In the genomic region with DNA sequence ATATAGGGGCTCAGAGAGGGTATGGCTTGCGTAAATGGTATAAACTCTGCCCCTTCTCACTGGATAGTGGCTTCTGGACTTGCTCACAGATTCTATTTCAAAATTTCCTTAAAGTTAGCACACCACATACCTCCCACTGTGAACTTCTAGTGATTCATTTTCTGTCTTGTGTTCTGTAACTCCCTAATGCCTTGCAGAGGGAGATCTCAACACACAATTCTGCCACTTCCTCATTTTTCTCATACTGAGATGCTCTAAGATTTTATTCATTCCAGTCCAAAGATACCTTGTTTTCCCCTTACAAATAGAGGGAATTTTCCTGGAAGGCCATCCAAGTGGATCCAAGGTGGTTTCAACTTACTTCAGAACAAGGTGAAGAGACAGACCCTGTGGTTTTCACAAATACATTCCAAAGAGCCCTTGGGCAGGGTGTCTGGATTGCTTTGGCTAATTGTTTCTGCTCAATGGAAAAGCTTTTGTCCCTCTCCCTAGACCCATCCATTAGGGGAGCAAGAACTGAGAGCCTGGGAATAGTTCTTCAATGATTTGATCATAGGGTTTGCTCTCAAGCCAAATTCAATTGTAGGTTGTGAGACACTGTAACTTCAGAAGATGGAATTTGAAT, we compare ENCODE assay signal across 18 cellular contexts. TPM values are rescaled to one million over a fixed set of nuclear protein-coding genes. Genes with fewer than 3 reads are reported as not detected.
DNase-seq lines count a peak whose midpoint lies in the region; ATAC-seq and TF ChIP-seq lines count a peak whose summit lies in the region.
"Had no signal": no experiment of that assay in that cellular context is flagged by ENCODE, and none has a peak within 500 bp of the region (broad histone marks: within the 10 kb centered on the region; RNA-seq: fewer than 3 reads in every experiment).

No MANE protein-coding gene starts in this region.

- H3K4me1 ChIP-seq in testis: no peaks in the 10 kb centered on the region
- H3K4me1 ChIP-seq: BLaER1 treated with 17β-estradiol and CSF1 and Interleukin-3, amounts not matched to agents 10 nM and 100 nM had no signal

- intact Hi-C loops in testis (cut with DNase I; ENCODE audit: low total_unique reads): no loop called here

- no peaks in the 10 kb centered on the region for H3K27me3 ChIP-seq in testis

- peaks cover 5% of the 10 kb centered on the region for H3K27me3 Mint-ChIP-seq in glutamatergic neuron (ENCODE audit: unreplicated experiment)
- H3K27me3 Mint-ChIP-seq in osteocyte (ENCODE audit: unreplicated experiment): no peaks in the 10 kb centered on the region

- no peaks in the 10 kb centered on the region for H3K36me3 ChIP-seq in testis (ENCODE audit: low read depth, missing control alignments)
- H3K36me3 ChIP-seq: BLaER1 treated with 17β-estradiol and CSF1 and Interleukin-3, amounts not matched to agents 10 nM and 100 nM had no signal

- H3K4me3 Mint-ChIP-seq in glutamatergic neuron (ENCODE audit: unreplicated experiment): no peak overlapping the region
- no peak overlapping the region for H3K4me3 Mint-ChIP-seq in osteocyte (ENCODE audit: unreplicated experiment)

- no peak overlapping the region for H3K4me3 ChIP-seq in testis
- H3K4me3 ChIP-seq: BLaER1 treated with 17β-estradiol and CSF1 and Interleukin-3, amounts not matched to agents 10 nM and 100 nM; SK-N-MC had no signal

- TF ChIP-seq CTCF in glutamatergic neuron (IDR thresholded peaks at IDR 0.05; ENCODE audit: partially characterized antibody, unreplicated experiment): no peak
- no peak for TF ChIP-seq CTCF in testis (IDR thresholded peaks at IDR 0.05)
- TF ChIP-seq CTCF in osteocyte (IDR thresholded peaks at IDR 0.05): no peak

- H3K4me1 Mint-ChIP-seq in glutamatergic neuron (ENCODE audit: low read depth, unreplicated experiment) (no peaks in the 10 kb centered on the region), osteocyte (ENCODE audit: unreplicated experiment) (no peaks in the 10 kb centered on the region)

- WGBS in testis, 2 donors: 60% methylated on average over 1 of the region's 1 CpG; no CpG with 5 or more reads in 1 of the 2 donors

- DNase-seq in NOMO-1 treated with dmso at 0.1 percent for 144 hours (lab: John Stamatoyannopoulos, UW; ENCODE audit: unreplicated experiment) (peak; percentile 7), NOMO-1 treated with DMSO at 0.1 percent for 48 hours (lab: John Stamatoyannopoulos, UW; ENCODE audit: unreplicated experiment) (no peak), amniotic epithelial cell (ENCODE audit: low read depth) (peak; percentile 8), glutamatergic neuron (no peak), testis (no peak), osteocyte (ENCODE audit: extremely low spot score, unreplicated experiment) (no peak)
- DNase-seq: DMS 273 treated with DMSO at 0.1 percent for 48 hours, H7, NCI-H1092, NCI-H1694, NCI-H2107 had no signal

- H3K27ac ChIP-seq in testis: no peak overlapping the region
- H3K27ac ChIP-seq: BLaER1 treated with 17β-estradiol and CSF1 and Interleukin-3, amounts not matched to agents 10 nM and 100 nM; SK-N-MC had no signal

- H3K9me3 Mint-ChIP-seq in glutamatergic neuron (ENCODE audit: unreplicated experiment) (peaks cover 2% of the 10 kb centered on the region), osteocyte (ENCODE audit: unreplicated experiment) (peaks cover 3% of the 10 kb centered on the region)

- ATAC-seq in HG03139 (IDR thresholded peaks at IDR 0.05; ENCODE audit: unreplicated experiment) (no peak), HG03280 (IDR thresholded peaks at IDR 0.05; ENCODE audit: unreplicated experiment) (no peak)

- H3K27ac Mint-ChIP-seq in glutamatergic neuron (ENCODE audit: unreplicated experiment) (peak overlapping the region; percentile 48), osteocyte (ENCODE audit: unreplicated experiment) (no peak overlapping the region)

- TF ChIP-seq POLR2A in testis (IDR thresholded peaks at IDR 0.05): no peak

- H3K36me3 Mint-ChIP-seq in glutamatergic neuron (ENCODE audit: unreplicated experiment): no peaks in the 10 kb centered on the region
- H3K36me3 Mint-ChIP-seq in osteocyte (ENCODE audit: unreplicated experiment): no peaks in the 10 kb centered on the region

- H3K9me3 ChIP-seq in testis: no peaks in the 10 kb centered on the region
- H3K9me3 ChIP-seq: BLaER1 treated with 17β-estradiol and CSF1 and Interleukin-3, amounts not matched to agents 10 nM and 100 nM had no signal

RNA-seq across cellular contexts. Expression of a gene that starts 52.1 kb away (rescaled TPM):
- total RNA-seq in glutamatergic neuron (ENCODE audit: unreplicated experiment): not detected
- 1 to 10 TPM; 1.0 to 2.8 TPM for total RNA-seq in testis
- 13.3 TPM for polyA plus RNA-seq in testis (ENCODE audit: insufficient read depth, low read depth, low replicate concordance)
- not detected in 2 replicates for total RNA-seq in osteocyte
- total RNA-seq: A172, Daoy, OCI-LY7 had no signal

Comparison
In these comparisons a context has a peak if more than half of its experiments do, and no peak if none do; other contexts are left out.
1. DNase-seq: peak in NOMO-1 treated with dmso at 0.1 percent for 144 hours (single experiment) and amniotic epithelial cell (single experiment); none in NOMO-1 treated with DMSO at 0.1 percent for 48 hours (single experiment), glutamatergic neuron (single experiment), testis (single experiment) and osteocyte (single experiment).